ENCODE assay signal across 1 cellular context in genomic region chr3:184015381-184016019, GRCh38.
TF ChIP-seq lines count a peak whose summit lies in the region.

No MANE protein-coding gene starts in this region.

TF ChIP-seq in GM23338, 12 proteins besides CTCF, POLR2A, EP300 and RAD21 (continued from another document):
- TF ChIP-seq, protein P1, sequence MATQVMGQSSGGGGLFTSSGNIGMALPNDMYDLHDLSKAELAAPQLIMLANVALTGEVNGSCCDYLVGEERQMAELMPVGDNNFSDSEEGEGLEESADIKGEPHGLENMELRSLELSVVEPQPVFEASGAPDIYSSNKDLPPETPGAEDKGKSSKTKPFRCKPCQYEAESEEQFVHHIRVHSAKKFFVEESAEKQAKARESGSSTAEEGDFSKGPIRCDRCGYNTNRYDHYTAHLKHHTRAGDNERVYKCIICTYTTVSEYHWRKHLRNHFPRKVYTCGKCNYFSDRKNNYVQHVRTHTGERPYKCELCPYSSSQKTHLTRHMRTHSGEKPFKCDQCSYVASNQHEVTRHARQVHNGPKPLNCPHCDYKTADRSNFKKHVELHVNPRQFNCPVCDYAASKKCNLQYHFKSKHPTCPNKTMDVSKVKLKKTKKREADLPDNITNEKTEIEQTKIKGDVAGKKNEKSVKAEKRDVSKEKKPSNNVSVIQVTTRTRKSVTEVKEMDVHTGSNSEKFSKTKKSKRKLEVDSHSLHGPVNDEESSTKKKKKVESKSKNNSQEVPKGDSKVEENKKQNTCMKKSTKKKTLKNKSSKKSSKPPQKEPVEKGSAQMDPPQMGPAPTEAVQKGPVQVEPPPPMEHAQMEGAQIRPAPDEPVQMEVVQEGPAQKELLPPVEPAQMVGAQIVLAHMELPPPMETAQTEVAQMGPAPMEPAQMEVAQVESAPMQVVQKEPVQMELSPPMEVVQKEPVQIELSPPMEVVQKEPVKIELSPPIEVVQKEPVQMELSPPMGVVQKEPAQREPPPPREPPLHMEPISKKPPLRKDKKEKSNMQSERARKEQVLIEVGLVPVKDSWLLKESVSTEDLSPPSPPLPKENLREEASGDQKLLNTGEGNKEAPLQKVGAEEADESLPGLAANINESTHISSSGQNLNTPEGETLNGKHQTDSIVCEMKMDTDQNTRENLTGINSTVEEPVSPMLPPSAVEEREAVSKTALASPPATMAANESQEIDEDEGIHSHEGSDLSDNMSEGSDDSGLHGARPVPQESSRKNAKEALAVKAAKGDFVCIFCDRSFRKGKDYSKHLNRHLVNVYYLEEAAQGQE (IDR thresholded peaks at IDR 0.05; ENCODE audit: unreplicated experiment), result no peak
- TF ChIP-seq EZH2 (IDR thresholded peaks at IDR 0.05; ENCODE audit: low read depth, unreplicated experiment) (no peak), EZH2phosphoT487 (IDR thresholded peaks at IDR 0.05; ENCODE audit: unreplicated experiment) (no peak), JUNB (IDR thresholded peaks at IDR 0.05; ENCODE audit: unreplicated experiment) (no peak), POLR2AphosphoS5 (IDR thresholded peaks at IDR 0.05; ENCODE audit: low read depth) (no peak), ZNF114 (CRISPR knock-in tag; IDR thresholded peaks at IDR 0.05) (no peak)
